In genomic region chr1:224785622-224786021, GRCh38 we compare ENCODE assay signal across 15 cellular contexts.
DNase-seq lines count a peak whose midpoint lies in the region; TF ChIP-seq lines count a peak whose summit lies in the region.
"Had no signal": no experiment of that assay in that cellular context is flagged by ENCODE, and none has a peak within 500 bp of the region (broad histone marks: within the 10 kb centered on the region; RNA-seq: fewer than 3 reads in every experiment).

No MANE protein-coding gene starts in this region.

- H3K9me3 Mint-ChIP-seq in osteocyte (ENCODE audit: unreplicated experiment) = no peaks in the 10 kb centered on the region
- H3K9me3 Mint-ChIP-seq: CD8-positive, alpha-beta memory T cell had no signal

- no peak overlapping the region for H3K4me3 Mint-ChIP-seq in osteocyte (ENCODE audit: unreplicated experiment)
- H3K4me3 Mint-ChIP-seq: CD14-positive monocyte; CD8-positive, alpha-beta memory T cell had no signal

- no peaks in the 10 kb centered on the region for H3K27me3 Mint-ChIP-seq in osteocyte (ENCODE audit: unreplicated experiment)

- DNase-seq in HL-60 (ENCODE audit: low read depth in 1 of 2, low spot score in 1 of 2) (no peak), islet precursor cell (peak; percentile 11), osteocyte (ENCODE audit: extremely low spot score, unreplicated experiment) (peak; percentile 38), superior temporal gyrus (ENCODE audit: extremely low spot score) (no peak), NCI-H187 treated with DMSO at 0.1 percent for 48 hours (lab: John Stamatoyannopoulos, UW) (no peak), CD1c-positive myeloid dendritic cell (ENCODE audit: extremely low spot score) (no peak)
- no peak for DNase-seq in activated naive CD4-positive, alpha-beta T cell (lab: John Stamatoyannopoulos, UW)
- DNase-seq: BE2C; Caco-2; CD8-positive, alpha-beta memory T cell; DMS53; GM23248 had no signal

- H3K36me3 Mint-ChIP-seq in osteocyte (ENCODE audit: unreplicated experiment) = no peaks in the 10 kb centered on the region
- H3K36me3 Mint-ChIP-seq: CD14-positive monocyte; CD8-positive, alpha-beta memory T cell had no signal

- H3K27ac ChIP-seq in HL-60 (replicated peaks) (peak overlapping the region; percentile 48), VCaP (peak overlapping the region; percentile 85)
- H3K27ac ChIP-seq: A549 had no signal

- no peaks in the 10 kb centered on the region for H3K4me1 Mint-ChIP-seq in osteocyte (ENCODE audit: unreplicated experiment)

- TF ChIP-seq CTCF in HL-60 (IDR thresholded peaks at IDR 0.05; ENCODE audit: insufficient read depth, low read length) (no peak), VCaP (conservative IDR thresholded peaks at IDR 0.05) (no peak), osteocyte (IDR thresholded peaks at IDR 0.05) (no peak)

- no peaks in the 10 kb centered on the region for H3K27me3 ChIP-seq in HL-60 (ENCODE audit: insufficient read depth, poor library complexity, severe bottlenecking)
- H3K27me3 ChIP-seq: BE2C had no signal

- H3K27ac Mint-ChIP-seq in osteocyte (ENCODE audit: unreplicated experiment) = no peak overlapping the region
- H3K27ac Mint-ChIP-seq: CD14-positive monocyte; CD8-positive, alpha-beta memory T cell had no signal

- no peak overlapping the region for H3K4me3 ChIP-seq in HL-60 (replicated peaks; ENCODE audit: insufficient read depth, low read length)
- H3K4me3 ChIP-seq: A549, GM23248 had no signal

Comparison
In these comparisons a context has a peak if more than half of its experiments do, and no peak if none do; other contexts are left out.
1. DNase-seq: peak in islet precursor cell (single experiment) and osteocyte (single experiment); none in HL-60 (0 of 2), superior temporal gyrus (single experiment), NCI-H187 treated with DMSO at 0.1 percent for 48 hours (single experiment), CD1c-positive myeloid dendritic cell (single experiment) and activated naive CD4-positive, alpha-beta T cell (0 of 4).